11 cellular contexts compared by ENCODE assay signal in the genomic region with DNA sequence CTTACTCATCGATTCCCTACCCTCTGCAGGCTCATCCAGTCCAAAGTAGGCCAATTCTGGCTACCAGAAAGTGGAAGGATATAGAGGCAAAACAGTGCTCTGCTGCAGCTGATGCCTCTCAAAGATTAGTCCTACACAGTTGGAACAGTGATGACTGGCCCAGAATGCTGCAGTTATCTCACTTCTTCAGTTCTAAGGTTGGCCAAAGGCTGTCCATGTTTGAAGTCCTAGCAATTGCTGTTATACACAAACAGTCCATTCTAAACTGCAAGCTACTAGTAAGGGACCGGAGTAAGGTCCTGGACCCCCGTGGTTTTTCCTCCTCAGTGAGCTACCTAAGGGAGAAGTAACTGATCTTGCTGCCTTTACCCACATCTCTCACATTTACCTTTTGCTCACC.
"Had no signal": no experiment of that assay in that cellular context is flagged by ENCODE, and none has a peak within 500 bp of the region (broad histone marks: within the 10 kb centered on the region; RNA-seq: fewer than 3 reads in every experiment).

No MANE protein-coding gene starts in this region.

- H3K9me3 ChIP-seq: HAP-1 had no signal

- H3K36me3 ChIP-seq: HAP-1 had no signal

- H3K4me1 ChIP-seq: HAP-1 had no signal

- H3K27ac ChIP-seq: GM23248 had no signal

- H3K4me3 ChIP-seq: GM23248, GM23338, HAP-1 had no signal

- DNase-seq: GM23248, GOT3, H7, H9, HCEC 1CT, HFFc6 had no signal

- H3K27ac Mint-ChIP-seq: GM23338, H9, HFFc6 had no signal

- H3K9ac ChIP-seq: GM23248 had no signal

- H3K4me3 Mint-ChIP-seq: GM23338, H9, HFFc6 had no signal

- H3K4me2 ChIP-seq: GM23338 had no signal

- H2AFZ ChIP-seq: GM23248, GM23338 had no signal

- ATAC-seq: GM23338, HCT116 had no signal

- FAIRE-seq: H1, H54 had no signal

- H3K9me3 Mint-ChIP-seq: GM23338, HFFc6 had no signal
